ENCODE assay signal across 16 cellular contexts in genomic region chr11:20966489-20966888, GRCh38.
A peak's percentile ranks its signal among the peaks of the same experiment; 100 is the strongest.
DNase-seq lines count a peak whose midpoint lies in the region; FAIRE-seq and TF ChIP-seq lines count a peak whose summit lies in the region.
"Had no signal": no experiment of that assay in that cellular context is flagged by ENCODE, and none has a peak within 500 bp of the region (broad histone marks: within the 10 kb centered on the region; RNA-seq: fewer than 3 reads in every experiment).

No MANE protein-coding gene starts in this region.

- no peaks in the 10 kb centered on the region for H3K9me3 ChIP-seq in effector memory CD4-positive, alpha-beta T cell (ENCODE audit: control insufficient read depth, low read length)
- no peaks in the 10 kb centered on the region for H3K9me3 ChIP-seq in kidney (ENCODE audit: control insufficient read depth in 1 of 2, low read length in 2 of 2)
- H3K9me3 ChIP-seq: BLaER1 treated with 17β-estradiol and CSF1 and Interleukin-3, amounts not matched to agents 10 nM and 100 nM; HAP-1 had no signal

- H3K27me3 ChIP-seq in effector memory CD4-positive, alpha-beta T cell (replicated peaks; ENCODE audit: control insufficient read depth, insufficient read depth, low read length, poor library complexity, severe bottlenecking), result no peaks in the 10 kb centered on the region
- H3K27me3 ChIP-seq: BLaER1 treated with 17β-estradiol and CSF1 and Interleukin-3, amounts not matched to agents 10 nM and 100 nM had no signal

- no peaks in the 10 kb centered on the region for H3K36me3 ChIP-seq in effector memory CD4-positive, alpha-beta T cell (ENCODE audit: control insufficient read depth, insufficient read depth, low read length)
- no peaks in the 10 kb centered on the region for H3K36me3 ChIP-seq in kidney (ENCODE audit: control insufficient read depth in 1 of 2, insufficient read depth in 2 of 2, low read length in 2 of 2)
- H3K36me3 ChIP-seq: BLaER1 treated with 17β-estradiol and CSF1 and Interleukin-3, amounts not matched to agents 10 nM and 100 nM; HAP-1 had no signal

- no peak overlapping the region for H3K4me3 ChIP-seq in effector memory CD4-positive, alpha-beta T cell (ENCODE audit: insufficient read depth, low read depth, low read length, poor library complexity, severe bottlenecking)
- H3K4me3 ChIP-seq in kidney (ENCODE audit: low read length in 2 of 2), result no peak overlapping the region
- H3K4me3 ChIP-seq: BLaER1 treated with 17β-estradiol and CSF1 and Interleukin-3, amounts not matched to agents 10 nM and 100 nM; HAP-1; SK-N-MC had no signal

- H3K4me3 Mint-ChIP-seq in osteocyte (ENCODE audit: unreplicated experiment), result no peak overlapping the region

- peaks cover 4% of the 10 kb centered on the region for H3K9me3 Mint-ChIP-seq in osteocyte (ENCODE audit: unreplicated experiment)

- DNase-seq in NCI-H2081 (lab: John Stamatoyannopoulos, UW) (peak; percentile 5 to 43), NCI-H2081 treated with DMSO at 0.1 percent for 48 hours (lab: John Stamatoyannopoulos, UW) (no peak), NCI-H69 (lab: John Stamatoyannopoulos, UW) (peak; percentile 92), iPS DF 19.7 (ENCODE audit: low read depth, low spot score) (peak; percentile 76), SK-N-DZ (ENCODE audit: low spot score) (no peak), kidney (no peak), osteocyte (ENCODE audit: extremely low spot score, unreplicated experiment) (no peak)
- DNase-seq in effector memory CD4-positive, alpha-beta T cell, result no peak
- DNase-seq: DMS 273 treated with DMSO at 0.1 percent for 48 hours; Karpas-422; NCI-H524; NK-92 treated with Interleukin-12 subunit alpha and Interleukin-12 subunit beta, amount 100 ng/mL, for 24 hours; PC-3 had no signal

- no peak overlapping the region for H3K9ac ChIP-seq in kidney (ENCODE audit: low read length in 2 of 2)
- H3K9ac ChIP-seq: BLaER1 treated with 17β-estradiol and CSF1 and Interleukin-3, amounts not matched to agents 10 nM and 100 nM had no signal

- TF ChIP-seq CTCF in kidney (IDR thresholded peaks at IDR 0.05; ENCODE audit: borderline replicate concordance, extremely low read depth, insufficient read depth) (no peak), osteocyte (IDR thresholded peaks at IDR 0.05) (no peak)

- no peak overlapping the region for H3K27ac Mint-ChIP-seq in osteocyte (ENCODE audit: unreplicated experiment)

- H3K27ac ChIP-seq in effector memory CD4-positive, alpha-beta T cell (ENCODE audit: insufficient read depth, low read length, poor library complexity, severe bottlenecking), result no peak overlapping the region
- no peak overlapping the region for H3K27ac ChIP-seq in kidney (ENCODE audit: low read depth in 2 of 2, low read length in 2 of 2)
- H3K27ac ChIP-seq: BLaER1 treated with 17β-estradiol and CSF1 and Interleukin-3, amounts not matched to agents 10 nM and 100 nM; SK-N-MC had no signal

- intact Hi-C loops in kidney (cut with DNase I), result no loop called here

- H3K4me1 ChIP-seq in effector memory CD4-positive, alpha-beta T cell (ENCODE audit: control insufficient read depth, insufficient read depth, low read length, poor library complexity, severe bottlenecking), result no peaks in the 10 kb centered on the region
- no peaks in the 10 kb centered on the region for H3K4me1 ChIP-seq in kidney (ENCODE audit: control insufficient read depth in 1 of 2, insufficient read depth in 1 of 2, low read depth in 1 of 2, low read length in 2 of 2)
- H3K4me1 ChIP-seq: HAP-1 had no signal

- H3K4me1 Mint-ChIP-seq in osteocyte (ENCODE audit: unreplicated experiment), result no peaks in the 10 kb centered on the region

- no peaks in the 10 kb centered on the region for H3K36me3 Mint-ChIP-seq in osteocyte (ENCODE audit: unreplicated experiment)

- FAIRE-seq in kidney (lab: Jason Lieb, UNC), result no peak

- no peaks in the 10 kb centered on the region for H3K27me3 Mint-ChIP-seq in osteocyte (ENCODE audit: unreplicated experiment)

Comparison
In these comparisons a context has a peak if more than half of its experiments do, and no peak if none do; other contexts are left out.
1. DNase-seq: peak in NCI-H2081 (2 of 2), NCI-H69 (single experiment) and iPS DF 19.7 (single experiment); none in NCI-H2081 treated with DMSO at 0.1 percent for 48 hours (single experiment), SK-N-DZ (single experiment), effector memory CD4-positive, alpha-beta T cell (0 of 3), kidney (single experiment) and osteocyte (single experiment).